ENCODE assay signal across 8 cellular contexts in genomic region chr19:1383311-1384084, GRCh38. TPM values are rescaled to one million over a fixed set of nuclear protein-coding genes. Genes with fewer than 3 reads are reported as not detected.
DNase-seq lines count a peak whose midpoint lies in the region; ATAC-seq and TF ChIP-seq lines count a peak whose summit lies in the region.

TSS of gene NDUFS7 (plus strand) at chr19:1383907. CDS start at chr19:1383927, 20 bp downstream.

- H3K9me3 ChIP-seq in naive thymus-derived CD4-positive, alpha-beta T cell (ENCODE audit: control insufficient read depth in 2 of 3, low read length in 3 of 3), result no peaks in the 10 kb centered on the region

- peaks cover 15% of the 10 kb centered on the region for H3K79me2 ChIP-seq in GM23338 (replicated peaks; ENCODE audit: insufficient read depth)

- H3K27me3 ChIP-seq in GM23338 (ENCODE audit: insufficient read depth), result no peaks in the 10 kb centered on the region
- no peaks in the 10 kb centered on the region for H3K27me3 ChIP-seq in naive thymus-derived CD4-positive, alpha-beta T cell (ENCODE audit: control insufficient read depth in 2 of 2, insufficient read depth in 2 of 2, low read length in 2 of 2)

- CTCF ChIA-PET in naive thymus-derived CD4-positive, alpha-beta T cell (lab: Charles Lee), result interaction anchor here (0.6 to 1.1 kb wide), 3 partner anchors 15 to 599 kb away, joined by 3 to 5 read pairs (median 3); no protein-coding TSS in a partner anchor

- peak; percentile 86 for DNase-seq in EH (ENCODE audit: low read depth)
- peak; percentile 93 for DNase-seq in GM23338 (ENCODE audit: low spot score)
- DNase-seq in LHCN-M2 (ENCODE audit: low read depth), result peak; percentile 85
- DNase-seq in RPMI7951 (ENCODE audit: low read depth), result peak; percentile 89
- DNase-seq in activated T-helper 1 cell treated with Interleukin-2 at 50 U/mL for 16 hours (ENCODE audit: low read depth), result peak; percentile 93
- DNase-seq in fibroblast of gingiva (ENCODE audit: low read depth), result peak; percentile 94
- peak; percentile 87 to 100 (median 95) for DNase-seq in naive thymus-derived CD4-positive, alpha-beta T cell
- peak; percentile 88 for DNase-seq in stimulated activated naive B cell treated with anti-CD40 and anti-IgM and Interleukin-4, amounts not matched to agents 10 μg/mL and 1 μg/mL and 100 μg/mL, for 72 hours

- peak within 1 kb of the TSS; percentile 90 for H3K4me3 ChIP-seq in GM23338
- H3K4me3 ChIP-seq in naive thymus-derived CD4-positive, alpha-beta T cell (ENCODE audit: low read length), result peak within 1 kb of the TSS; percentile 92

- POLR2A ChIA-PET in naive thymus-derived CD4-positive, alpha-beta T cell (lab: Charles Lee), result interaction anchor here (0.6 to 1.4 kb wide), 7 partner anchors 24 to 474 kb away, joined by 3 to 9 read pairs (median 4); partner anchors contain the start of genes CIRBP and FAM174C

- H3K4me1 ChIP-seq in GM23338 (ENCODE audit: insufficient read depth), result peaks cover 16% of the 10 kb centered on the region; the same call in 1 of the 2 replicates
- H3K4me1 ChIP-seq in naive thymus-derived CD4-positive, alpha-beta T cell (ENCODE audit: control insufficient read depth in 2 of 2, insufficient read depth in 2 of 2, low read length in 2 of 2), result peaks cover 5 to 9% of the 10 kb centered on the region in 2 donors

- H3K36me3 Mint-ChIP-seq in GM23338 (ENCODE audit: low read depth), result peaks cover 7% of the 10 kb centered on the region
- H3K36me3 Mint-ChIP-seq in naive thymus-derived CD4-positive, alpha-beta T cell, result peaks cover 0 to 9% (median 0%) of the 10 kb centered on the region in 5 donors
- H3K36me3 Mint-ChIP-seq in stimulated activated naive B cell treated with anti-CD40 and anti-IgM and Interleukin-4, amounts not matched to agents 10 μg/mL and 1 μg/mL and 100 μg/mL, for 72 hours, result peaks cover 11 to 22% of the 10 kb centered on the region in 2 donors

- 0 out of 2 replicates have a peak, but pooled peaks cover 8% of the 10 kb centered on the region for H3F3A ChIP-seq in GM23338 (replicated peaks; ENCODE audit: low read depth)

- peak within 1 kb of the TSS; percentile 96 for H3K4me2 ChIP-seq in GM23338

- peaks cover 23% of the 10 kb centered on the region for H3K27me3 Mint-ChIP-seq in GM23338 (ENCODE audit: insufficient read depth, low read depth, poor library complexity)
- H3K27me3 Mint-ChIP-seq in naive thymus-derived CD4-positive, alpha-beta T cell, result peaks cover 0 to 10% (median 3%) of the 10 kb centered on the region in 5 donors
- H3K27me3 Mint-ChIP-seq in stimulated activated naive B cell treated with anti-CD40 and anti-IgM and Interleukin-4, amounts not matched to agents 10 μg/mL and 1 μg/mL and 100 μg/mL, for 72 hours, result peaks cover 6 to 8% of the 10 kb centered on the region in 2 donors

- 0 out of 2 replicates have a peak within 1 kb of the TSS, but pooled peaks have one; percentile 79 for H3K27ac ChIP-seq in GM23338 (ENCODE audit: low read depth)
- peak within 1 kb of the TSS; percentile 76 for H3K27ac ChIP-seq in naive thymus-derived CD4-positive, alpha-beta T cell (ENCODE audit: low read depth, low read length)

- peak within 1 kb of the TSS; percentile 73 for H3K4me3 Mint-ChIP-seq in GM23338
- peak within 1 kb of the TSS; percentile 87 to 99 (median 94) for H3K4me3 Mint-ChIP-seq in naive thymus-derived CD4-positive, alpha-beta T cell
- peak within 1 kb of the TSS; percentile 95 to 96 for H3K4me3 Mint-ChIP-seq in stimulated activated naive B cell treated with anti-CD40 and anti-IgM and Interleukin-4, amounts not matched to agents 10 μg/mL and 1 μg/mL and 100 μg/mL, for 72 hours

- H3K36me3 ChIP-seq in GM23338 (ENCODE audit: insufficient read depth), result no peaks in the 10 kb centered on the region; the same call in 1 of the 2 replicates
- peaks cover 0 to 21% (median 3%) of the 10 kb centered on the region in 3 experiments for H3K36me3 ChIP-seq in naive thymus-derived CD4-positive, alpha-beta T cell (ENCODE audit: control insufficient read depth in 2 of 3, insufficient read depth in 3 of 3, low read length in 3 of 3)

- no peak within 1 kb of the TSS for H2AFZ ChIP-seq in GM23338

- H3K27ac Mint-ChIP-seq in GM23338, result peak within 1 kb of the TSS; percentile 93
- H3K27ac Mint-ChIP-seq in naive thymus-derived CD4-positive, alpha-beta T cell, result peak within 1 kb of the TSS; percentile 98 to 100 (median 100)
- peak within 1 kb of the TSS; percentile 100 for H3K27ac Mint-ChIP-seq in stimulated activated naive B cell treated with anti-CD40 and anti-IgM and Interleukin-4, amounts not matched to agents 10 μg/mL and 1 μg/mL and 100 μg/mL, for 72 hours

- H3K9me3 Mint-ChIP-seq in GM23338, result peaks cover 5% of the 10 kb centered on the region
- H3K9me3 Mint-ChIP-seq in naive thymus-derived CD4-positive, alpha-beta T cell, result peaks cover 0 to 12% (median 0%) of the 10 kb centered on the region in 11 donors
- H3K9me3 Mint-ChIP-seq in stimulated activated naive B cell treated with anti-CD40 and anti-IgM and Interleukin-4, amounts not matched to agents 10 μg/mL and 1 μg/mL and 100 μg/mL, for 72 hours, result peaks cover 2 to 3% of the 10 kb centered on the region in 2 donors

- intact Hi-C loops in naive thymus-derived CD4-positive, alpha-beta T cell (cut with micrococcal nuclease), result loop anchor here (1.0 to 2.0 kb wide), 8 partner anchors 24 to 134 kb away; partner anchors contain the start of genes DAZAP1 (in 2 of the 2), C19orf25 (in 1 of the 2), FAM174C (in 1 of the 2) and RPS15 (in 1 of the 2)

- peaks cover 2% of the 10 kb centered on the region; the same call in 1 of the 2 replicates for H4K20me1 ChIP-seq in GM23338 (replicated peaks; ENCODE audit: insufficient read depth)

- TF ChIP-seq CTCF in GM23338 (conservative IDR thresholded peaks at IDR 0.05; ENCODE audit: low read depth in 2 of 2), result peak in 1 of 2 experiments; percentile 33; a peak in 1 of 4 replicates

- ATAC-seq in GM23338, result peak; percentile 79
- ATAC-seq in naive thymus-derived CD4-positive, alpha-beta T cell, result peak; percentile 95
- ATAC-seq in stimulated activated naive B cell treated with anti-CD40 and anti-IgM and Interleukin-4, amounts not matched to agents 10 μg/mL and 1 μg/mL and 100 μg/mL, for 72 hours (replicated peaks), result peak; percentile 88 to 89

- no peaks in the 10 kb centered on the region for H3K9me2 ChIP-seq in GM23338 (ENCODE audit: insufficient read depth)

- peaks cover 13% of the 10 kb centered on the region for H3K4me1 Mint-ChIP-seq in GM23338
- H3K4me1 Mint-ChIP-seq in naive thymus-derived CD4-positive, alpha-beta T cell, result peaks cover 12 to 31% (median 22%) of the 10 kb centered on the region in 7 donors
- peaks cover 19 to 40% of the 10 kb centered on the region in 2 donors for H3K4me1 Mint-ChIP-seq in stimulated activated naive B cell treated with anti-CD40 and anti-IgM and Interleukin-4, amounts not matched to agents 10 μg/mL and 1 μg/mL and 100 μg/mL, for 72 hours

TF ChIP-seq in GM23338, 12 proteins besides CTCF, POLR2A, EP300 and RAD21:
- peak; percentile 69 for TF ChIP-seq POLR2AphosphoS5 (IDR thresholded peaks at IDR 0.05; ENCODE audit: low read depth)
- TF ChIP-seq ZNF331 (CRISPR knock-in tag; IDR thresholded peaks at IDR 0.05; ENCODE audit: low read depth), result 0 out of 2 replicates have a peak, but pooled peaks have one; percentile 18
- no peak for TF ChIP-seq STAT1 (IDR thresholded peaks at IDR 0.05; ENCODE audit: unreplicated experiment)
- TF ChIP-seq JUNB (IDR thresholded peaks at IDR 0.05; ENCODE audit: unreplicated experiment), result no peak
- TF ChIP-seq, protein P1, sequence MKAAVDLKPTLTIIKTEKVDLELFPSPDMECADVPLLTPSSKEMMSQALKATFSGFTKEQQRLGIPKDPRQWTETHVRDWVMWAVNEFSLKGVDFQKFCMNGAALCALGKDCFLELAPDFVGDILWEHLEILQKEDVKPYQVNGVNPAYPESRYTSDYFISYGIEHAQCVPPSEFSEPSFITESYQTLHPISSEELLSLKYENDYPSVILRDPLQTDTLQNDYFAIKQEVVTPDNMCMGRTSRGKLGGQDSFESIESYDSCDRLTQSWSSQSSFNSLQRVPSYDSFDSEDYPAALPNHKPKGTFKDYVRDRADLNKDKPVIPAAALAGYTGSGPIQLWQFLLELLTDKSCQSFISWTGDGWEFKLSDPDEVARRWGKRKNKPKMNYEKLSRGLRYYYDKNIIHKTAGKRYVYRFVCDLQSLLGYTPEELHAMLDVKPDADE (IDR thresholded peaks at IDR 0.05), result peak; percentile 73
- TF ChIP-seq CREB1 (CRISPR knock-in tag; IDR thresholded peaks at IDR 0.05; ENCODE audit: low read depth), result peak; percentile 84

RNA-seq across cellular contexts. Expression of gene NDUFS7, which starts in this region (rescaled TPM):
- 128 and 132 TPM in 2 replicates for total RNA-seq in GM23338 (2014; rRNA removed; shearing (Covaris generic))
- polyA plus RNA-seq in GM23338 (2016; fragmentation: Nextera tagmentation; extraction: Ambion mirVana), result 201 and 203 TPM in 2 replicates
- 99.3 and 139 TPM in 2 replicates for total RNA-seq in LHCN-M2 (2014; rRNA removed)
- polyA plus RNA-seq in LHCN-M2 (2012), result 96.5 TPM
- 99.1 and 139 TPM in 2 replicates for total RNA-seq in RPMI7951 (2014; rRNA removed; shearing (Covaris generic))
- total RNA-seq in naive thymus-derived CD4-positive, alpha-beta T cell, result 100 to 1,000 TPM in 1 of 5 experiments, 10 to 100 TPM in 4; 48.4 to 101 (median 68.0) TPM
- polyA plus RNA-seq in naive thymus-derived CD4-positive, alpha-beta T cell, result 100 to 1,000 TPM; 182 to 232 TPM

Comparison
In these comparisons a context has a peak if more than half of its experiments do, and no peak if none do; other contexts are left out.
1. Peak in every context shown above with its lines: DNase-seq, ATAC-seq, H3K4me3 ChIP-seq and H3K27ac ChIP-seq.